ENCODE assay signal across 1 cellular context in the genomic region with DNA sequence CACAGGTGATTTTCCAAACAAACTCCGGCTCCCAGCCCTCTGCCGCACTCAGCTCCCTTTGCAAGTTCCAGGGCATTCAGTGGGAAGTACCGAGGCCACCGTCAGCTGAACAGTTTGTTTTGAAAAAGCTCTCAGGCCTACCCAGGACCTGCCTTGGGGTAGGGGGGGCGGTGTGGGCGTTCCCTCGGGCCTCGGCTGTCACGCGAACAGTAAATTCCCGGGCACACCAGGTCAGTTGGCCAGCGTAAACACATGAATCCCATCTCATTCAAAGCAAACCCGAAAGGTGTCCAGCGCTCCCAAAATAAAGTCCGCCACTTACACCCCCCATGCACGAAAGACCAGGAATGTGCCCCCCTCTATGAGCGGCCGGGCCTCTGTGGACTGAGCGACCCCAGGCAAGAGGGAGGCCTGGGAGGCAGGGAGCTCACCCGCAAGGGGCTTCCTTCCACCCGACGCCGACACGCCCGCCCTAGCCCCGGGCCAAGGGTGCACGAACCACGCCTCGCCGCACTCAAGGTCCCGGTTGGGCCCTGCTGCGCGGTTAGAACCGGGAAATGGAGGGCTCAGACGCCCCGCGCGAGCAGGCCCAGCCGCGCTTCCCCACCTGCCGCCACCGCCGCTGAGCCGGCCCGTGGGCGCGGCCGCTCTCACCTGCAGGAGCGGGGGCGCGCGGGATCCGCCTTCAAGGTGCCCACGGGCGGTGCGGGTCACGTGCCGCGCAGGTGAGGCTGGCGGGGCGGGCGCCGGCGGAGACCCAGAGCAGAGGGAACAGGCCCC.
TF ChIP-seq lines count a peak whose summit lies in the region.

A gene with protein sequence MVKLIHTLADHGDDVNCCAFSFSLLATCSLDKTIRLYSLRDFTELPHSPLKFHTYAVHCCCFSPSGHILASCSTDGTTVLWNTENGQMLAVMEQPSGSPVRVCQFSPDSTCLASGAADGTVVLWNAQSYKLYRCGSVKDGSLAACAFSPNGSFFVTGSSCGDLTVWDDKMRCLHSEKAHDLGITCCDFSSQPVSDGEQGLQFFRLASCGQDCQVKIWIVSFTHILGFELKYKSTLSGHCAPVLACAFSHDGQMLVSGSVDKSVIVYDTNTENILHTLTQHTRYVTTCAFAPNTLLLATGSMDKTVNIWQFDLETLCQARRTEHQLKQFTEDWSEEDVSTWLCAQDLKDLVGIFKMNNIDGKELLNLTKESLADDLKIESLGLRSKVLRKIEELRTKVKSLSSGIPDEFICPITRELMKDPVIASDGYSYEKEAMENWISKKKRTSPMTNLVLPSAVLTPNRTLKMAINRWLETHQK (minus strand): TSS at position 775 of the 780 bp plus-strand sequence. CDS start 3,634 bp downstream, outside the sequence.

TF ChIP-seq in K562, 482 proteins besides CTCF, POLR2A, EP300 and RAD21 (continued from another document and continues in another):
- TF ChIP-seq, protein P1, sequence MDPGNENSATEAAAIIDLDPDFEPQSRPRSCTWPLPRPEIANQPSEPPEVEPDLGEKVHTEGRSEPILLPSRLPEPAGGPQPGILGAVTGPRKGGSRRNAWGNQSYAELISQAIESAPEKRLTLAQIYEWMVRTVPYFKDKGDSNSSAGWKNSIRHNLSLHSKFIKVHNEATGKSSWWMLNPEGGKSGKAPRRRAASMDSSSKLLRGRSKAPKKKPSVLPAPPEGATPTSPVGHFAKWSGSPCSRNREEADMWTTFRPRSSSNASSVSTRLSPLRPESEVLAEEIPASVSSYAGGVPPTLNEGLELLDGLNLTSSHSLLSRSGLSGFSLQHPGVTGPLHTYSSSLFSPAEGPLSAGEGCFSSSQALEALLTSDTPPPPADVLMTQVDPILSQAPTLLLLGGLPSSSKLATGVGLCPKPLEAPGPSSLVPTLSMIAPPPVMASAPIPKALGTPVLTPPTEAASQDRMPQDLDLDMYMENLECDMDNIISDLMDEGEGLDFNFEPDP (CRISPR knock-in tag; IDR thresholded peaks at IDR 0.05) = no peak
- TF ChIP-seq CC2D1A (IDR thresholded peaks at IDR 0.05) (no peak), MYC (IDR thresholded peaks at IDR 0.05; ENCODE audit: low read depth, low read length) (peak; percentile 45), MYC (CRISPR knock-in tag; IDR thresholded peaks at IDR 0.05; ENCODE audit: borderline replicate concordance, low read depth) (no peak), SMARCB1 (IDR thresholded peaks at IDR 0.05; ENCODE audit: insufficient read length, low read depth) (no peak), MAZ (CRISPR knock-in tag; conservative IDR thresholded peaks at IDR 0.05 in 1 of 2, IDR thresholded peaks at IDR 0.05 in 1 of 2) (peak in 1 of 2 experiments; percentile 87; a peak in 3 of 4 replicates), ZZZ3 (IDR thresholded peaks at IDR 0.05) (no peak), CBX2 (IDR thresholded peaks at IDR 0.05; ENCODE audit: insufficient read depth, low read length, poor library complexity, severe bottlenecking) (no peak), MTA1 (IDR thresholded peaks at IDR 0.05; ENCODE audit: borderline replicate concordance) (no peak), ZFP1 (CRISPR knock-in tag; IDR thresholded peaks at IDR 0.05) (no peak), XRCC4 (IDR thresholded peaks at IDR 0.05; ENCODE audit: extremely low read depth, insufficient read depth, insufficient read length) (no peak), HDAC1 (IDR thresholded peaks at IDR 0.05) (peak in 1 of 2 experiments; percentile 79; a peak in 1 of 4 replicates), PRMT5 (CRISPR knock-in tag; IDR thresholded peaks at IDR 0.05) (no peak), ZNF253 (CRISPR knock-in tag; conservative IDR thresholded peaks at IDR 0.05) (no peak), ZNF551 (CRISPR knock-in tag; IDR thresholded peaks at IDR 0.05) (no peak), ZNF282 (CRISPR knock-in tag; IDR thresholded peaks at IDR 0.05) (0 out of 2 replicates have a peak, but pooled peaks have one; percentile 46), NR1H2 (CRISPR knock-in tag; IDR thresholded peaks at IDR 0.05) (0 out of 2 replicates have a peak, but pooled peaks have one; percentile 75), EZH2 (IDR thresholded peaks at IDR 0.05; ENCODE audit: borderline replicate concordance, low read depth, low read length) (no peak), NR2C1 (IDR thresholded peaks at IDR 0.05) (no peak), NR2C1 (tag; IDR thresholded peaks at IDR 0.05) (no peak), ZNF561 (CRISPR knock-in tag; conservative IDR thresholded peaks at IDR 0.05) (no peak), BACH1 (tag; IDR thresholded peaks at IDR 0.05) (no peak), CHD1 (IDR thresholded peaks at IDR 0.05; ENCODE audit: low read length) (peak; percentile 19), KAT8 (IDR thresholded peaks at IDR 0.05; ENCODE audit: low read depth) (no peak), RHOXF2B (CRISPR knock-in tag; conservative IDR thresholded peaks at IDR 0.05) (no peak), SMARCA4 (IDR thresholded peaks at IDR 0.05) (0 out of 2 replicates have a peak, but pooled peaks have one; percentile 18), ZNF197 (CRISPR knock-in tag; IDR thresholded peaks at IDR 0.05; ENCODE audit: low read depth) (no peak), NCOR1 (IDR thresholded peaks at IDR 0.05) (no peak), STAT5B (CRISPR knock-in tag; IDR thresholded peaks at IDR 0.05) (no peak), SP1 (CRISPR knock-in tag; IDR thresholded peaks at IDR 0.05) (peak; percentile 64), ZNF224 (CRISPR knock-in tag; IDR thresholded peaks at IDR 0.05) (no peak), EGR1 (conservative IDR thresholded peaks at IDR 0.05) (peak; percentile 59)
- TF ChIP-seq, protein P2, sequence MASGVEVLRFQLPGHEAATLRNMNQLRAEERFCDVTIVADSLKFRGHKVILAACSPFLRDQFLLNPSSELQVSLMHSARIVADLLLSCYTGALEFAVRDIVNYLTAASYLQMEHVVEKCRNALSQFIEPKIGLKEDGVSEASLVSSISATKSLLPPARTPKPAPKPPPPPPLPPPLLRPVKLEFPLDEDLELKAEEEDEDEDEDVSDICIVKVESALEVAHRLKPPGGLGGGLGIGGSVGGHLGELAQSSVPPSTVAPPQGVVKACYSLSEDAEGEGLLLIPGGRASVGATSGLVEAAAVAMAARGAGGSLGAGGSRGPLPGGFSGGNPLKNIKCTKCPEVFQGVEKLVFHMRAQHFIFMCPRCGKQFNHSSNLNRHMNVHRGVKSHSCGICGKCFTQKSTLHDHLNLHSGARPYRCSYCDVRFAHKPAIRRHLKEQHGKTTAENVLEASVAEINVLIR (CRISPR knock-in tag; IDR thresholded peaks at IDR 0.05) = no peak
- TF ChIP-seq, protein P3, sequence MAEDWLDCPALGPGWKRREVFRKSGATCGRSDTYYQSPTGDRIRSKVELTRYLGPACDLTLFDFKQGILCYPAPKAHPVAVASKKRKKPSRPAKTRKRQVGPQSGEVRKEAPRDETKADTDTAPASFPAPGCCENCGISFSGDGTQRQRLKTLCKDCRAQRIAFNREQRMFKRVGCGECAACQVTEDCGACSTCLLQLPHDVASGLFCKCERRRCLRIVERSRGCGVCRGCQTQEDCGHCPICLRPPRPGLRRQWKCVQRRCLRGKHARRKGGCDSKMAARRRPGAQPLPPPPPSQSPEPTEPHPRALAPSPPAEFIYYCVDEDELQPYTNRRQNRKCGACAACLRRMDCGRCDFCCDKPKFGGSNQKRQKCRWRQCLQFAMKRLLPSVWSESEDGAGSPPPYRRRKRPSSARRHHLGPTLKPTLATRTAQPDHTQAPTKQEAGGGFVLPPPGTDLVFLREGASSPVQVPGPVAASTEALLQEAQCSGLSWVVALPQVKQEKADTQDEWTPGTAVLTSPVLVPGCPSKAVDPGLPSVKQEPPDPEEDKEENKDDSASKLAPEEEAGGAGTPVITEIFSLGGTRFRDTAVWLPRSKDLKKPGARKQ (CRISPR knock-in tag; IDR thresholded peaks at IDR 0.05) = no peak
- TF ChIP-seq, protein P4, sequence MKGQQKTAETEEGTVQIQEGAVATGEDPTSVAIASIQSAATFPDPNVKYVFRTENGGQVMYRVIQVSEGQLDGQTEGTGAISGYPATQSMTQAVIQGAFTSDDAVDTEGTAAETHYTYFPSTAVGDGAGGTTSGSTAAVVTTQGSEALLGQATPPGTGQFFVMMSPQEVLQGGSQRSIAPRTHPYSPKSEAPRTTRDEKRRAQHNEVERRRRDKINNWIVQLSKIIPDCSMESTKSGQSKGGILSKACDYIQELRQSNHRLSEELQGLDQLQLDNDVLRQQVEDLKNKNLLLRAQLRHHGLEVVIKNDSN (CRISPR knock-in tag; IDR thresholded peaks at IDR 0.05) = peak; percentile 76
- TF ChIP-seq, protein P5, sequence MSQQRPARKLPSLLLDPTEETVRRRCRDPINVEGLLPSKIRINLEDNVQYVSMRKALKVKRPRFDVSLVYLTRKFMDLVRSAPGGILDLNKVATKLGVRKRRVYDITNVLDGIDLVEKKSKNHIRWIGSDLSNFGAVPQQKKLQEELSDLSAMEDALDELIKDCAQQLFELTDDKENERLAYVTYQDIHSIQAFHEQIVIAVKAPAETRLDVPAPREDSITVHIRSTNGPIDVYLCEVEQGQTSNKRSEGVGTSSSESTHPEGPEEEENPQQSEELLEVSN (IDR thresholded peaks at IDR 0.05; ENCODE audit: borderline replicate concordance in 1 of 2, extremely low read depth in 1 of 2, insufficient read depth in 1 of 2, insufficient read length in 1 of 2, low read depth in 1 of 2, low read length in 1 of 2, poor library complexity in 1 of 2, severe bottlenecking in 1 of 2) = peak; percentile 74 to 93
- TF ChIP-seq, protein P6, sequence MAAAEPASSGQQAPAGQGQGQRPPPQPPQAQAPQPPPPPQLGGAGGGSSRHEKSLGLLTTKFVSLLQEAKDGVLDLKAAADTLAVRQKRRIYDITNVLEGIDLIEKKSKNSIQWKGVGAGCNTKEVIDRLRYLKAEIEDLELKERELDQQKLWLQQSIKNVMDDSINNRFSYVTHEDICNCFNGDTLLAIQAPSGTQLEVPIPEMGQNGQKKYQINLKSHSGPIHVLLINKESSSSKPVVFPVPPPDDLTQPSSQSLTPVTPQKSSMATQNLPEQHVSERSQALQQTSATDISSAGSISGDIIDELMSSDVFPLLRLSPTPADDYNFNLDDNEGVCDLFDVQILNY (CRISPR knock-in tag; IDR thresholded peaks at IDR 0.05) = peak; percentile 29; the same call in 1 of the 2 replicates
- TF ChIP-seq, protein P7, sequence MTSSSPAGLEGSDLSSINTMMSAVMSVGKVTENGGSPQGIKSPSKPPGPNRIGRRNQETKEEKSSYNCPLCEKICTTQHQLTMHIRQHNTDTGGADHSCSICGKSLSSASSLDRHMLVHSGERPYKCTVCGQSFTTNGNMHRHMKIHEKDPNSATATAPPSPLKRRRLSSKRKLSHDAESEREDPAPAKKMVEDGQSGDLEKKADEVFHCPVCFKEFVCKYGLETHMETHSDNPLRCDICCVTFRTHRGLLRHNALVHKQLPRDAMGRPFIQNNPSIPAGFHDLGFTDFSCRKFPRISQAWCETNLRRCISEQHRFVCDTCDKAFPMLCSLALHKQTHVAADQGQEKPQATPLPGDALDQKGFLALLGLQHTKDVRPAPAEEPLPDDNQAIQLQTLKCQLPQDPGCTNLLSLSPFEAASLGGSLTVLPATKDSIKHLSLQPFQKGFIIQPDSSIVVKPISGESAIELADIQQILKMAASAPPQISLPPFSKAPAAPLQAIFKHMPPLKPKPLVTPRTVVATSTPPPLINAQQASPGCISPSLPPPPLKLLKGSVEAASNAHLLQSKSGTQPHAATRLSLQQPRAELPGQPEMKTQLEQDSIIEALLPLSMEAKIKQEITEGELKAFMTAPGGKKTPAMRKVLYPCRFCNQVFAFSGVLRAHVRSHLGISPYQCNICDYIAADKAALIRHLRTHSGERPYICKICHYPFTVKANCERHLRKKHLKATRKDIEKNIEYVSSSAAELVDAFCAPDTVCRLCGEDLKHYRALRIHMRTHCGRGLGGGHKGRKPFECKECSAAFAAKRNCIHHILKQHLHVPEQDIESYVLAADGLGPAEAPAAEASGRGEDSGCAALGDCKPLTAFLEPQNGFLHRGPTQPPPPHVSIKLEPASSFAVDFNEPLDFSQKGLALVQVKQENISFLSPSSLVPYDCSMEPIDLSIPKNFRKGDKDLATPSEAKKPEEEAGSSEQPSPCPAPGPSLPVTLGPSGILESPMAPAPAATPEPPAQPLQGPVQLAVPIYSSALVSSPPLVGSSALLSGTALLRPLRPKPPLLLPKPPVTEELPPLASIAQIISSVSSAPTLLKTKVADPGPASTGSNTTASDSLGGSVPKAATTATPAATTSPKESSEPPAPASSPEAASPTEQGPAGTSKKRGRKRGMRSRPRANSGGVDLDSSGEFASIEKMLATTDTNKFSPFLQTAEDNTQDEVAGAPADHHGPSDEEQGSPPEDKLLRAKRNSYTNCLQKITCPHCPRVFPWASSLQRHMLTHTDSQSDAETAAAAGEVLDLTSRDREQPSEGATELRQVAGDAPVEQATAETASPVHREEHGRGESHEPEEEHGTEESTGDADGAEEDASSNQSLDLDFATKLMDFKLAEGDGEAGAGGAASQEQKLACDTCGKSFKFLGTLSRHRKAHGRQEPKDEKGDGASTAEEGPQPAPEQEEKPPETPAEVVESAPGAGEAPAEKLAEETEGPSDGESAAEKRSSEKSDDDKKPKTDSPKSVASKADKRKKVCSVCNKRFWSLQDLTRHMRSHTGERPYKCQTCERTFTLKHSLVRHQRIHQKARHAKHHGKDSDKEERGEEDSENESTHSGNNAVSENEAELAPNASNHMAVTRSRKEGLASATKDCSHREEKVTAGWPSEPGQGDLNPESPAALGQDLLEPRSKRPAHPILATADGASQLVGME (CRISPR knock-in tag; IDR thresholded peaks at IDR 0.05) = peak; percentile 77; the same call in 1 of the 2 replicates
- TF ChIP-seq, protein P8, sequence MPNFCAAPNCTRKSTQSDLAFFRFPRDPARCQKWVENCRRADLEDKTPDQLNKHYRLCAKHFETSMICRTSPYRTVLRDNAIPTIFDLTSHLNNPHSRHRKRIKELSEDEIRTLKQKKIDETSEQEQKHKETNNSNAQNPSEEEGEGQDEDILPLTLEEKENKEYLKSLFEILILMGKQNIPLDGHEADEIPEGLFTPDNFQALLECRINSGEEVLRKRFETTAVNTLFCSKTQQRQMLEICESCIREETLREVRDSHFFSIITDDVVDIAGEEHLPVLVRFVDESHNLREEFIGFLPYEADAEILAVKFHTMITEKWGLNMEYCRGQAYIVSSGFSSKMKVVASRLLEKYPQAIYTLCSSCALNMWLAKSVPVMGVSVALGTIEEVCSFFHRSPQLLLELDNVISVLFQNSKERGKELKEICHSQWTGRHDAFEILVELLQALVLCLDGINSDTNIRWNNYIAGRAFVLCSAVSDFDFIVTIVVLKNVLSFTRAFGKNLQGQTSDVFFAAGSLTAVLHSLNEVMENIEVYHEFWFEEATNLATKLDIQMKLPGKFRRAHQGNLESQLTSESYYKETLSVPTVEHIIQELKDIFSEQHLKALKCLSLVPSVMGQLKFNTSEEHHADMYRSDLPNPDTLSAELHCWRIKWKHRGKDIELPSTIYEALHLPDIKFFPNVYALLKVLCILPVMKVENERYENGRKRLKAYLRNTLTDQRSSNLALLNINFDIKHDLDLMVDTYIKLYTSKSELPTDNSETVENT (CRISPR knock-in tag; IDR thresholded peaks at IDR 0.05) = peak; percentile 47; the same call in 1 of the 2 replicates
- TF ChIP-seq, protein P9, sequence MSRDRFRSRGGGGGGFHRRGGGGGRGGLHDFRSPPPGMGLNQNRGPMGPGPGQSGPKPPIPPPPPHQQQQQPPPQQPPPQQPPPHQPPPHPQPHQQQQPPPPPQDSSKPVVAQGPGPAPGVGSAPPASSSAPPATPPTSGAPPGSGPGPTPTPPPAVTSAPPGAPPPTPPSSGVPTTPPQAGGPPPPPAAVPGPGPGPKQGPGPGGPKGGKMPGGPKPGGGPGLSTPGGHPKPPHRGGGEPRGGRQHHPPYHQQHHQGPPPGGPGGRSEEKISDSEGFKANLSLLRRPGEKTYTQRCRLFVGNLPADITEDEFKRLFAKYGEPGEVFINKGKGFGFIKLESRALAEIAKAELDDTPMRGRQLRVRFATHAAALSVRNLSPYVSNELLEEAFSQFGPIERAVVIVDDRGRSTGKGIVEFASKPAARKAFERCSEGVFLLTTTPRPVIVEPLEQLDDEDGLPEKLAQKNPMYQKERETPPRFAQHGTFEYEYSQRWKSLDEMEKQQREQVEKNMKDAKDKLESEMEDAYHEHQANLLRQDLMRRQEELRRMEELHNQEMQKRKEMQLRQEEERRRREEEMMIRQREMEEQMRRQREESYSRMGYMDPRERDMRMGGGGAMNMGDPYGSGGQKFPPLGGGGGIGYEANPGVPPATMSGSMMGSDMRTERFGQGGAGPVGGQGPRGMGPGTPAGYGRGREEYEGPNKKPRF (IDR thresholded peaks at IDR 0.05; ENCODE audit: low read depth, low read length) = no peak
